Comparison of ENCODE assay signal across 14 cellular contexts in the genomic region with DNA sequence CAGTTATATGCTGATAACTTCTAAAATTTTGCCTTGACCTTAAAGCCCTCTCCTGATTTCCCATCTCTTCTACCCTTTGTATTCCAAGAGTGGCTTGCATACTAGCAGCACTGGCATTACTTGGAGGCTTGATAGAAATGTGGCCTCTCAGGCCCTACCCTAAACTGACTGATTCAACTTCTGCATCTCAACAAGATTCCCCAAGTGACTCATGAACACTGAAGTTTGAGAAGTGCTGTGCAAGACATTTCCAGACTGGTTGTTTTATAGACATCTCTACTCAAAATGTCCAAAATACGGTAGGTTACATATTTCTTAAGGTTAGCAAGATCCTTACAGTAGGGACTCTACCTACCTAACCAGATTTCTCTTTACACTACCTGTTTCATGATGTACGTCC.
"Had no signal": no experiment of that assay in that cellular context is flagged by ENCODE, and none has a peak within 500 bp of the region (broad histone marks: within the 10 kb centered on the region; RNA-seq: fewer than 3 reads in every experiment).

No MANE protein-coding gene starts in this region.

- H3K4me1 ChIP-seq: vagina had no signal

- ATAC-seq: activated CD8-positive, alpha-beta T cell treated with anti-CD3 and anti-CD28 coated beads, Interleukin-2, amount 10 ng/mL, durations not matched to agents 7 days and 5 days; SK-N-SH treated with all-trans-retinoic acid at 6 μM for 48 hours had no signal

- DNase-seq: activated CD8-positive, alpha-beta T cell treated with anti-CD3 and anti-CD28 coated beads, Interleukin-2, amount 10 ng/mL, durations not matched to agents 7 days and 5 days; activated gamma-delta T cell treated with Interleukin-2 at 50 U/mL for 16 hours; brain microvascular endothelial cell; endodermal cell; hypothalamus; kidney glomerular epithelial cell; midbrain; retina; stimulated activated CD4-positive, alpha-beta T cell treated with anti-CD3 and anti-CD28 coated beads, Interleukin-4, amount 100 ng/mL, for 4 hours; T-helper 2 cell; tibial artery had no signal

- H3K4me3 ChIP-seq: tibial artery, vagina had no signal

- H3K27me3 ChIP-seq: brain microvascular endothelial cell, neutrophil, tibial artery, vagina had no signal

- H3K9me3 ChIP-seq: neutrophil, tibial artery, vagina had no signal

- H3K27ac Mint-ChIP-seq: endodermal cell had no signal

- H3K4me1 Mint-ChIP-seq: endodermal cell had no signal

- H3K27ac ChIP-seq: brain microvascular endothelial cell, neutrophil, tibial artery, vagina had no signal

- H3K4me3 Mint-ChIP-seq: activated CD8-positive, alpha-beta T cell treated with anti-CD3 and anti-CD28 coated beads, Interleukin-2, amount 10 ng/mL, durations not matched to agents 7 days and 5 days; endodermal cell had no signal

- H3K9me3 Mint-ChIP-seq: endodermal cell had no signal
